In the genomic region with DNA sequence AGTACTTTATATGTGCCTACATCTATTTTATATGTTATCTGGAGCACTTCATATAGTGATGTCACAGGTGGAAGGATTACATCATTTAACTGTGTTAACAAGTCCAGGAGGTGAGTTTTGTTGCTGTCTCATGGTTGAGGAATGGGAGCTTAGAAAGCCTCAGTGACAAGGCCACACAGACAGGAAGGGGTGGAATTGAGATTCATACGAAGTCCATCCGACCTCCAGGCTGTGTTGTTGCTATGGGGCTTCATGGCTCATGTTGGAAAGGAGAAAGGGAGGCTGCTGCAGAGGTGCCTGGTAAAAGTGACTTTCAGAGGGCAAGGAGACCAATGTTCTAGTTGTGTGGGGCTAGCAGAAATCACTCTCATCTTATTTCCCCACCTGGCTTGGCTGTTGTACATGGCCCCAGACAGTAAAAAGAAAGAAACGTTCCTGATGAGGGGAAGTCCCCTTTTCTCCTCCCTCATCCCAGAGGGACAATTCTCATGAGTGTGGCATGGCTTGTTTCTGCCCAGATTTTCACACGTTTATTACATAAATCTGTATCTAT, we compare ENCODE assay signal across 1 cellular context.
TF ChIP-seq lines count a peak whose summit lies in the region.

No MANE protein-coding gene starts in this region.

TF ChIP-seq in HepG2, 621 proteins besides CTCF, POLR2A, EP300 and RAD21 (continues in another document):
- TF ChIP-seq CEBPB (IDR thresholded peaks at IDR 0.05; ENCODE audit: borderline replicate concordance, low read depth, low read length) (peak; percentile 63; the same call in 1 of the 2 replicates), SALL1 (CRISPR knock-in tag; IDR thresholded peaks at IDR 0.05) (peak; percentile 62), CREM (IDR thresholded peaks at IDR 0.05) (peak; percentile 72), CREM (CRISPR knock-in tag; IDR thresholded peaks at IDR 0.05) (no peak), ZNF3 (CRISPR knock-in tag; IDR thresholded peaks at IDR 0.05) (0 out of 2 replicates have a peak, but pooled peaks have one; percentile 65), NCOA2 (CRISPR knock-in tag; IDR thresholded peaks at IDR 0.05) (peak; percentile 52; the same call in 1 of the 2 replicates), RXRB (CRISPR knock-in tag; IDR thresholded peaks at IDR 0.05; ENCODE audit: borderline replicate concordance) (peak; percentile 72), ZEB1 (IDR thresholded peaks at IDR 0.05; ENCODE audit: insufficient replicate concordance, low read depth) (no peak), SRSF9 (IDR thresholded peaks at IDR 0.05; ENCODE audit: borderline replicate concordance, insufficient read depth, low read depth, low read length, poor library complexity, severe bottlenecking) (no peak), SOX6 (IDR thresholded peaks at IDR 0.05) (no peak), SOX6 (CRISPR knock-in tag; IDR thresholded peaks at IDR 0.05) (peak; percentile 44; the same call in 1 of the 2 replicates), RCOR2 (CRISPR knock-in tag; IDR thresholded peaks at IDR 0.05) (peak; percentile 50; the same call in 1 of the 2 replicates), TEAD3 (CRISPR knock-in tag; optimal IDR thresholded peaks at IDR 0.05; ENCODE audit: borderline replicate concordance) (peak; percentile 71), CEBPG (CRISPR knock-in tag; IDR thresholded peaks at IDR 0.05) (peak; percentile 92), HOXA3 (CRISPR knock-in tag; IDR thresholded peaks at IDR 0.05) (peak; percentile 87), ATF1 (CRISPR knock-in tag; IDR thresholded peaks at IDR 0.05) (peak; percentile 62; the same call in 1 of the 2 replicates), HDAC2 (CRISPR knock-in tag; IDR thresholded peaks at IDR 0.05) (peak; percentile 66; the same call in 1 of the 2 replicates), CBX1 (IDR thresholded peaks at IDR 0.05; ENCODE audit: low read depth) (no peak), JUN (CRISPR knock-in tag; IDR thresholded peaks at IDR 0.05) (peak; percentile 32; the same call in 1 of the 2 replicates), ZNF724P (CRISPR knock-in tag; IDR thresholded peaks at IDR 0.05; ENCODE audit: borderline replicate concordance) (no peak), GATAD2A (CRISPR knock-in tag; IDR thresholded peaks at IDR 0.05) (peak; percentile 92), ZNF652 (CRISPR knock-in tag; IDR thresholded peaks at IDR 0.05; ENCODE audit: borderline replicate concordance, low read depth) (peak; percentile 86), ZBTB8A (CRISPR knock-in tag; IDR thresholded peaks at IDR 0.05; ENCODE audit: borderline replicate concordance, low read depth) (0 out of 2 replicates have a peak, but pooled peaks have one; percentile 36), ZMYM3 (CRISPR knock-in tag; IDR thresholded peaks at IDR 0.05) (no peak), POGZ (CRISPR knock-in tag; IDR thresholded peaks at IDR 0.05) (peak; percentile 22; the same call in 1 of the 2 replicates), HNF4A (CRISPR knock-in tag; IDR thresholded peaks at IDR 0.05) (peak; percentile 25; the same call in 1 of the 2 replicates), ZMYM2 (CRISPR knock-in tag; IDR thresholded peaks at IDR 0.05) (no peak), ZNF782 (CRISPR knock-in tag; IDR thresholded peaks at IDR 0.05; ENCODE audit: borderline replicate concordance) (peak; percentile 74; the same call in 1 of the 2 replicates), DMAP1 (CRISPR knock-in tag; IDR thresholded peaks at IDR 0.05) (no peak), MEIS2 (CRISPR knock-in tag; IDR thresholded peaks at IDR 0.05) (no peak), ZNF788 (CRISPR knock-in tag; IDR thresholded peaks at IDR 0.05; ENCODE audit: borderline replicate concordance) (peak; percentile 49; the same call in 1 of the 2 replicates), ARNT (IDR thresholded peaks at IDR 0.05) (no peak), ZNF430 (CRISPR knock-in tag; IDR thresholded peaks at IDR 0.05) (peak; percentile 35; the same call in 1 of the 2 replicates), TSC22D2 (CRISPR knock-in tag; IDR thresholded peaks at IDR 0.05; ENCODE audit: borderline replicate concordance) (no peak), NCOA1 (CRISPR knock-in tag; IDR thresholded peaks at IDR 0.05) (no peak), TOE1 (CRISPR knock-in tag; IDR thresholded peaks at IDR 0.05) (no peak), MXD4 (CRISPR knock-in tag; IDR thresholded peaks at IDR 0.05) (no peak)
- TF ChIP-seq, protein P1, sequence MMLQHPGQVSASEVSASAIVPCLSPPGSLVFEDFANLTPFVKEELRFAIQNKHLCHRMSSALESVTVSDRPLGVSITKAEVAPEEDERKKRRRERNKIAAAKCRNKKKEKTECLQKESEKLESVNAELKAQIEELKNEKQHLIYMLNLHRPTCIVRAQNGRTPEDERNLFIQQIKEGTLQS (CRISPR knock-in tag; IDR thresholded peaks at IDR 0.05) = peak; percentile 71
- TF ChIP-seq, protein P2, sequence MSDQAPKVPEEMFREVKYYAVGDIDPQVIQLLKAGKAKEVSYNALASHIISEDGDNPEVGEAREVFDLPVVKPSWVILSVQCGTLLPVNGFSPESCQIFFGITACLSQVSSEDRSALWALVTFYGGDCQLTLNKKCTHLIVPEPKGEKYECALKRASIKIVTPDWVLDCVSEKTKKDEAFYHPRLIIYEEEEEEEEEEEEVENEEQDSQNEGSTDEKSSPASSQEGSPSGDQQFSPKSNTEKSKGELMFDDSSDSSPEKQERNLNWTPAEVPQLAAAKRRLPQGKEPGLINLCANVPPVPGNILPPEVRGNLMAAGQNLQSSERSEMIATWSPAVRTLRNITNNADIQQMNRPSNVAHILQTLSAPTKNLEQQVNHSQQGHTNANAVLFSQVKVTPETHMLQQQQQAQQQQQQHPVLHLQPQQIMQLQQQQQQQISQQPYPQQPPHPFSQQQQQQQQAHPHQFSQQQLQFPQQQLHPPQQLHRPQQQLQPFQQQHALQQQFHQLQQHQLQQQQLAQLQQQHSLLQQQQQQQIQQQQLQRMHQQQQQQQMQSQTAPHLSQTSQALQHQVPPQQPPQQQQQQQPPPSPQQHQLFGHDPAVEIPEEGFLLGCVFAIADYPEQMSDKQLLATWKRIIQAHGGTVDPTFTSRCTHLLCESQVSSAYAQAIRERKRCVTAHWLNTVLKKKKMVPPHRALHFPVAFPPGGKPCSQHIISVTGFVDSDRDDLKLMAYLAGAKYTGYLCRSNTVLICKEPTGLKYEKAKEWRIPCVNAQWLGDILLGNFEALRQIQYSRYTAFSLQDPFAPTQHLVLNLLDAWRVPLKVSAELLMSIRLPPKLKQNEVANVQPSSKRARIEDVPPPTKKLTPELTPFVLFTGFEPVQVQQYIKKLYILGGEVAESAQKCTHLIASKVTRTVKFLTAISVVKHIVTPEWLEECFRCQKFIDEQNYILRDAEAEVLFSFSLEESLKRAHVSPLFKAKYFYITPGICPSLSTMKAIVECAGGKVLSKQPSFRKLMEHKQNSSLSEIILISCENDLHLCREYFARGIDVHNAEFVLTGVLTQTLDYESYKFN (CRISPR knock-in tag; conservative IDR thresholded peaks at IDR 0.05) = peak; percentile 61
- TF ChIP-seq, protein P3, sequence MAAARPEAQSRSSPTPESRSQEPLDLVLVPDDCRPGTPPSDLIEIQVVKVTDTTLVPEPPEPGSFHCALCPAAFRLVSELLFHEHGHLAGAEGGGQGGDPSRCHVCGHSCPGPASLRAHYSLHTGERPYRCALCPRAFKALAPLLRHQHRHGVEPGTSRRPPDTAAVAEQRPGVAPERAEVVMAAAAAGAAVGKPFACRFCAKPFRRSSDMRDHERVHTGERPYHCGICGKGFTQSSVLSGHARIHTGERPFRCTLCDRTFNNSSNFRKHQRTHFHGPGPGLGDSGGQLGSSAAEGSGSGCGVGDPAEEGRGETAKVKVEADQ (CRISPR knock-in tag; IDR thresholded peaks at IDR 0.05; ENCODE audit: borderline replicate concordance) = no peak
- TF ChIP-seq, protein P4, sequence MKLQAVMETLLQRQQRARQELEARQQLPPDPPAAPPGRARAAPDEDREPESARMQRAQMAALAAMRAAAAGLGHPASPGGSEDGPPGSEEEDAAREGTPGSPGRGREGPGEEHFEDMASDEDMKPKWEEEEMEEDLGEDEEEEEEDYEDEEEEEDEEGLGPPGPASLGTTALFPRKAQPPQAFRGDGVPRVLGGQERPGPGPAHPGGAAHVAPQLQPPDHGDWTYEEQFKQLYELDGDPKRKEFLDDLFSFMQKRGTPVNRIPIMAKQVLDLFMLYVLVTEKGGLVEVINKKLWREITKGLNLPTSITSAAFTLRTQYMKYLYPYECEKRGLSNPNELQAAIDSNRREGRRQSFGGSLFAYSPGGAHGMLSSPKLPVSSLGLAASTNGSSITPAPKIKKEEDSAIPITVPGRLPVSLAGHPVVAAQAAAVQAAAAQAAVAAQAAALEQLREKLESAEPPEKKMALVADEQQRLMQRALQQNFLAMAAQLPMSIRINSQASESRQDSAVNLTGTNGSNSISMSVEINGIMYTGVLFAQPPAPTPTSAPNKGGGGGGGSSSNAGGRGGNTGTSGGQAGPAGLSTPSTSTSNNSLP (IDR thresholded peaks at IDR 0.05; ENCODE audit: low read depth, low read length) = peak; percentile 55; the same call in 1 of the 2 replicates
- TF ChIP-seq, protein P5, sequence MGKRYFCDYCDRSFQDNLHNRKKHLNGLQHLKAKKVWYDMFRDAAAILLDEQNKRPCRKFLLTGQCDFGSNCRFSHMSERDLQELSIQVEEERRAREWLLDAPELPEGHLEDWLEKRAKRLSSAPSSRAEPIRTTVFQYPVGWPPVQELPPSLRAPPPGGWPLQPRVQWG (CRISPR knock-in tag; IDR thresholded peaks at IDR 0.05; ENCODE audit: borderline replicate concordance, low read depth) = no peak
- TF ChIP-seq, protein P6, sequence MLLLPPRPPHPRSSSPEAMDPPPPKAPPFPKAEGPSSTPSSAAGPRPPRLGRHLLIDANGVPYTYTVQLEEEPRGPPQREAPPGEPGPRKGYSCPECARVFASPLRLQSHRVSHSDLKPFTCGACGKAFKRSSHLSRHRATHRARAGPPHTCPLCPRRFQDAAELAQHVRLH (CRISPR knock-in tag; IDR thresholded peaks at IDR 0.05; ENCODE audit: borderline replicate concordance, low read depth) = peak; percentile 50; the same call in 1 of the 2 replicates
- TF ChIP-seq, protein P7, sequence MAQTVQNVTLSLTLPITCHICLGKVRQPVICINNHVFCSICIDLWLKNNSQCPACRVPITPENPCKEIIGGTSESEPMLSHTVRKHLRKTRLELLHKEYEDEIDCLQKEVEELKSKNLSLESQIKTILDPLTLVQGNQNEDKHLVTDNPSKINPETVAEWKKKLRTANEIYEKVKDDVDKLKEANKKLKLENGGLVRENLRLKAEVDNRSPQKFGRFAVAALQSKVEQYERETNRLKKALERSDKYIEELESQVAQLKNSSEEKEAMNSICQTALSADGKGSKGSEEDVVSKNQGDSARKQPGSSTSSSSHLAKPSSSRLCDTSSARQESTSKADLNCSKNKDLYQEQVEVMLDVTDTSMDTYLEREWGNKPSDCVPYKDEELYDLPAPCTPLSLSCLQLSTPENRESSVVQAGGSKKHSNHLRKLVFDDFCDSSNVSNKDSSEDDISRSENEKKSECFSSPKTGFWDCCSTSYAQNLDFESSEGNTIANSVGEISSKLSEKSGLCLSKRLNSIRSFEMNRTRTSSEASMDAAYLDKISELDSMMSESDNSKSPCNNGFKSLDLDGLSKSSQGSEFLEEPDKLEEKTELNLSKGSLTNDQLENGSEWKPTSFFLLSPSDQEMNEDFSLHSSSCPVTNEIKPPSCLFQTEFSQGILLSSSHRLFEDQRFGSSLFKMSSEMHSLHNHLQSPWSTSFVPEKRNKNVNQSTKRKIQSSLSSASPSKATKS (CRISPR knock-in tag; IDR thresholded peaks at IDR 0.05) = no peak
- TF ChIP-seq, protein P8, sequence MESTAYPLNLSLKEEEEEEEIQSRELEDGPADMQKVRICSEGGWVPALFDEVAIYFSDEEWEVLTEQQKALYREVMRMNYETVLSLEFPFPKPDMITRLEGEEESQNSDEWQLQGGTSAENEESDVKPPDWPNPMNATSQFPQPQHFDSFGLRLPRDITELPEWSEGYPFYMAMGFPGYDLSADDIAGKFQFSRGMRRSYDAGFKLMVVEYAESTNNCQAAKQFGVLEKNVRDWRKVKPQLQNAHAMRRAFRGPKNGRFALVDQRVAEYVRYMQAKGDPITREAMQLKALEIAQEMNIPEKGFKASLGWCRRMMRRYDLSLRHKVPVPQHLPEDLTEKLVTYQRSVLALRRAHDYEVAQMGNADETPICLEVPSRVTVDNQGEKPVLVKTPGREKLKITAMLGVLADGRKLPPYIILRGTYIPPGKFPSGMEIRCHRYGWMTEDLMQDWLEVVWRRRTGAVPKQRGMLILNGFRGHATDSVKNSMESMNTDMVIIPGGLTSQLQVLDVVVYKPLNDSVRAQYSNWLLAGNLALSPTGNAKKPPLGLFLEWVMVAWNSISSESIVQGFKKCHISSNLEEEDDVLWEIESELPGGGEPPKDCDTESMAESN (CRISPR knock-in tag; conservative IDR thresholded peaks at IDR 0.05) = 0 out of 2 replicates have a peak, but pooled peaks have one; percentile 32
- TF ChIP-seq, protein P9, sequence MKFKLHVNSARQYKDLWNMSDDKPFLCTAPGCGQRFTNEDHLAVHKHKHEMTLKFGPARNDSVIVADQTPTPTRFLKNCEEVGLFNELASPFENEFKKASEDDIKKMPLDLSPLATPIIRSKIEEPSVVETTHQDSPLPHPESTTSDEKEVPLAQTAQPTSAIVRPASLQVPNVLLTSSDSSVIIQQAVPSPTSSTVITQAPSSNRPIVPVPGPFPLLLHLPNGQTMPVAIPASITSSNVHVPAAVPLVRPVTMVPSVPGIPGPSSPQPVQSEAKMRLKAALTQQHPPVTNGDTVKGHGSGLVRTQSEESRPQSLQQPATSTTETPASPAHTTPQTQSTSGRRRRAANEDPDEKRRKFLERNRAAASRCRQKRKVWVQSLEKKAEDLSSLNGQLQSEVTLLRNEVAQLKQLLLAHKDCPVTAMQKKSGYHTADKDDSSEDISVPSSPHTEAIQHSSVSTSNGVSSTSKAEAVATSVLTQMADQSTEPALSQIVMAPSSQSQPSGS (CRISPR knock-in tag; IDR thresholded peaks at IDR 0.05) = peak; percentile 53; the same call in 1 of the 2 replicates
- TF ChIP-seq, protein P10, sequence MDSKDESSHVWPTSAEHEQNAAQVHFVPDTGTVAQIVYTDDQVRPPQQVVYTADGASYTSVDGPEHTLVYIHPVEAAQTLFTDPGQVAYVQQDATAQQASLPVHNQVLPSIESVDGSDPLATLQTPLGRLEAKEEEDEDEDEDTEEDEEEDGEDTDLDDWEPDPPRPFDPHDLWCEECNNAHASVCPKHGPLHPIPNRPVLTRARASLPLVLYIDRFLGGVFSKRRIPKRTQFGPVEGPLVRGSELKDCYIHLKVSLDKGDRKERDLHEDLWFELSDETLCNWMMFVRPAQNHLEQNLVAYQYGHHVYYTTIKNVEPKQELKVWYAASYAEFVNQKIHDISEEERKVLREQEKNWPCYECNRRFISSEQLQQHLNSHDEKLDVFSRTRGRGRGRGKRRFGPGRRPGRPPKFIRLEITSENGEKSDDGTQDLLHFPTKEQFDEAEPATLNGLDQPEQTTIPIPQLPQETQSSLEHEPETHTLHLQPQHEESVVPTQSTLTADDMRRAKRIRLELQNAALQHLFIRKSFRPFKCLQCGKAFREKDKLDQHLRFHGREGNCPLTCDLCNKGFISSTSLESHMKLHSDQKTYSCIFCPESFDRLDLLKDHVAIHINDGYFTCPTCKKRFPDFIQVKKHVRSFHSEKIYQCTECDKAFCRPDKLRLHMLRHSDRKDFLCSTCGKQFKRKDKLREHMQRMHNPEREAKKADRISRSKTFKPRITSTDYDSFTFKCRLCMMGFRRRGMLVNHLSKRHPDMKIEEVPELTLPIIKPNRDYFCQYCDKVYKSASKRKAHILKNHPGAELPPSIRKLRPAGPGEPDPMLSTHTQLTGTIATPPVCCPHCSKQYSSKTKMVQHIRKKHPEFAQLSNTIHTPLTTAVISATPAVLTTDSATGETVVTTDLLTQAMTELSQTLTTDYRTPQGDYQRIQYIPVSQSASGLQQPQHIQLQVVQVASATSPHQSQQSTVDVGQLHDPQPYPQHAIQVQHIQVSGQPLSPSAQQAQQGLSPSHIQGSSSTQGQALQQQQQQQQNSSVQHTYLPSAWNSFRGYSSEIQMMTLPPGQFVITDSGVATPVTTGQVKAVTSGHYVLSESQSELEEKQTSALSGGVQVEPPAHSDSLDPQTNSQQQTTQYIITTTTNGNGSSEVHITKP (CRISPR knock-in tag; IDR thresholded peaks at IDR 0.05; ENCODE audit: low read depth) = 0 out of 2 replicates have a peak, but pooled peaks have one; percentile 16
